11 cellular contexts compared by ENCODE assay signal in the genomic region with DNA sequence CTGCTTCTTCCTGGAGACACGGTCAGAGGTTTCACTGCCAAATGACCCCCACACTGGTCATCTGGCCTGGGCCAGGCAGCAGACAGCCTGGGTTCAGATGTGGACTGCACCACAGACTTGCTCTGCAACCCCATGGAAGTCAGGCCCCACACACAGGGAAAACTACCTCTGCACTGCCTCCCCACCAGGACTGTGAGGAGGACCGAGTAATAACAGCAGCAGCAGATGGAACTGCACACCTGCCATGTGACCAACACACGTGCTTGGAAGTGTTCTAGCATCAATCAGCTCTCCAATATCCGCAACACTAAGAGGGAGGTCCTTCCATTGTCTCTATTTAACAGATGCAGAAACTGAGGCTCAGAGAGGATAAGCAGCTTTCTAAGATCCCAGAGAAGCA.
"Had no signal": no experiment of that assay in that cellular context is flagged by ENCODE, and none has a peak within 500 bp of the region (broad histone marks: within the 10 kb centered on the region; RNA-seq: fewer than 3 reads in every experiment).

No MANE protein-coding gene starts in this region.

- H3K9me3 ChIP-seq: lower lobe of right lung, right atrium auricular region, transverse colon had no signal

- H3K4me3 ChIP-seq: lower lobe of right lung, right atrium auricular region, smooth muscle cell, transverse colon had no signal

- H3K4me3 Mint-ChIP-seq: activated CD4-positive, alpha-beta T cell treated with anti-CD3 and anti-CD28 coated beads, Interleukin-2, amount 10 ng/mL, durations not matched to agents 24 days and 14 days; T-helper 1 cell treated with Interleukin-12 subunit alpha and Interleukin-12 subunit beta and Interleukin-4 antibody, amounts not matched to agents 30 μg/mL and 1 μg/mL, for 36 hours; WTC11 had no signal

- H3K36me3 Mint-ChIP-seq: naive B cell had no signal

- DNase-seq: activated CD4-positive, alpha-beta T cell treated with anti-CD3 and anti-CD28 coated beads, Interleukin-2, amount 10 ng/mL, durations not matched to agents 24 days and 14 days; activated naive CD4-positive, alpha-beta T cell treated with anti-CD3 and anti-CD28 coated beads, Interleukin-2, amount 50 U/mL, for 16 hours; activated T-cell treated with anti-CD3 and anti-CD28 coated beads, Interleukin-2, amount 50 U/mL, for 1 hour; effector memory CD4-positive, alpha-beta T cell; lower lobe of right lung; naive B cell; transverse colon had no signal

- H3K27ac ChIP-seq: lower lobe of right lung, right atrium auricular region, transverse colon had no signal

- H3K4me2 ChIP-seq: smooth muscle cell had no signal

- H3K27ac Mint-ChIP-seq: activated CD4-positive, alpha-beta T cell treated with anti-CD3 and anti-CD28 coated beads, Interleukin-2, amount 10 ng/mL, durations not matched to agents 24 days and 14 days; T-helper 1 cell treated with Interleukin-12 subunit alpha and Interleukin-12 subunit beta and Interleukin-4 antibody, amounts not matched to agents 30 μg/mL and 1 μg/mL, for 36 hours; WTC11 had no signal

- H3K27me3 ChIP-seq: right atrium auricular region, transverse colon had no signal

- H3K27me3 Mint-ChIP-seq: activated CD4-positive, alpha-beta T cell treated with anti-CD3 and anti-CD28 coated beads, Interleukin-2, amount 10 ng/mL, durations not matched to agents 24 days and 14 days; naive B cell had no signal

- H3K9me3 Mint-ChIP-seq: activated CD4-positive, alpha-beta T cell treated with anti-CD3 and anti-CD28 coated beads, Interleukin-2, amount 10 ng/mL, durations not matched to agents 24 days and 14 days; naive B cell; T-helper 1 cell treated with Interleukin-12 subunit alpha and Interleukin-12 subunit beta and Interleukin-4 antibody, amounts not matched to agents 30 μg/mL and 1 μg/mL, for 36 hours; WTC11 had no signal
